Comparison of ENCODE assay signal across 11 cellular contexts in genomic region chr13:112783135-112783945, GRCh38.
DNase-seq lines count a peak whose midpoint lies in the region.
"Had no signal": no experiment of that assay in that cellular context is flagged by ENCODE, and none has a peak within 500 bp of the region (broad histone marks: within the 10 kb centered on the region; RNA-seq: fewer than 3 reads in every experiment).

No MANE protein-coding gene starts in this region.

- no peaks in the 10 kb centered on the region for H3K27me3 ChIP-seq in H7 (ENCODE audit: control insufficient read depth, insufficient read depth, low read length)
- H3K27me3 ChIP-seq in HAP-1 (ENCODE audit: low read depth): no peaks in the 10 kb centered on the region

- no peaks in the 10 kb centered on the region for H3K9me3 ChIP-seq in mesodermal cell (ENCODE audit: control insufficient read depth, low read length)
- H3K9me3 ChIP-seq in HAP-1: no peaks in the 10 kb centered on the region

- H3K4me3 ChIP-seq in H7 (ENCODE audit: insufficient read depth, low read depth, low read length): no peak overlapping the region
- H3K4me3 ChIP-seq in mesodermal cell (ENCODE audit: extremely low read depth, insufficient read depth, low read length, poor library complexity, severe bottlenecking): no peak overlapping the region
- H3K4me3 ChIP-seq in HAP-1: no peak overlapping the region

- DNase-seq in H7 (peak; percentile 36), epidermal melanocyte (ENCODE audit: insufficient read length, low spot score) (peak; percentile 16), substantia nigra (lab: John Stamatoyannopoulos, UW) (no peak), iPS-NIHi7 (ENCODE audit: extremely low spot score) (no peak), HAP-1 (ENCODE audit: low spot score in 2 of 2) (no peak), RPMI8226 (no peak)
- DNase-seq: DMS53; NCI-H510A; stimulated activated CD4-positive, alpha-beta T cell treated with anti-CD3 and anti-CD28 coated beads, Interleukin-4, amount 100 ng/mL, for 24 hours; SW 1271 had no signal

- H3K4me1 ChIP-seq in mesodermal cell (ENCODE audit: control insufficient read depth, insufficient read depth, low read length, poor library complexity, severe bottlenecking): peaks cover 24% of the 10 kb centered on the region
- no peaks in the 10 kb centered on the region for H3K4me1 ChIP-seq in HAP-1

- 95% methylated on average over 21 to 22 of the region's 27 CpGs for WGBS in mesodermal cell (ENCODE audit: insufficient coverage in 2 of 2), 2 experiments

- H3K27ac ChIP-seq in mesodermal cell (ENCODE audit: low read depth, low read length, severe bottlenecking) (peak overlapping the region; percentile 25), substantia nigra (ENCODE audit: low read depth, low read length, poor library complexity, severe bottlenecking) (peak overlapping the region; percentile 39)

- peaks cover 2% of the 10 kb centered on the region for H3K36me3 ChIP-seq in H7 (replicated peaks; ENCODE audit: control insufficient read depth, insufficient read depth, low read length)
- peaks cover 25% of the 10 kb centered on the region for H3K36me3 ChIP-seq in mesodermal cell (ENCODE audit: control insufficient read depth, insufficient read depth, low read length)
- H3K36me3 ChIP-seq in HAP-1 (replicated peaks): no peaks in the 10 kb centered on the region

- in situ Hi-C loops in HAP-1 (cut with MboI; ENCODE audit: low sequenced_read_pairs): no loop called here

Comparison
In these comparisons a context has a peak if more than half of its experiments do, and no peak if none do; other contexts are left out.
1. DNase-seq: peak in H7 (single experiment) and epidermal melanocyte (single experiment); none in substantia nigra (0 of 49), iPS-NIHi7 (single experiment), HAP-1 (0 of 2) and RPMI8226 (single experiment).